Comparison of ENCODE assay signal across 8 cellular contexts in genomic region chr1:41955461-41956159, GRCh38. TPM values are rescaled to one million over a fixed set of nuclear protein-coding genes. Genes with fewer than 3 reads are reported as not detected.
DNase-seq lines count a peak whose midpoint lies in the region; ATAC-seq and TF ChIP-seq lines count a peak whose summit lies in the region.

No MANE protein-coding gene starts in this region.

- H3K9me3 ChIP-seq in HEK293 (ENCODE audit: control insufficient read depth, insufficient read depth, low read depth, low read length) = no peaks in the 10 kb centered on the region
- H3K9me3 ChIP-seq in esophagus muscularis mucosa = no peaks in the 10 kb centered on the region

- no peak overlapping the region for H3K4me3 ChIP-seq in GM12865 (ENCODE audit: low read depth, low read length)
- H3K4me3 ChIP-seq in HEK293 (ENCODE audit: low read depth, low read length) = no peak overlapping the region
- no peak overlapping the region for H3K4me3 ChIP-seq in esophagus muscularis mucosa

- 62% methylated on average over 9 of the region's 9 CpGs for WGBS in esophagus muscularis mucosa

- peaks cover 24% of the 10 kb centered on the region for H3K4me1 Mint-ChIP-seq in stimulated activated naive CD8-positive, alpha-beta T cell treated with anti-CD3 and anti-CD28 coated beads, Interleukin-15, amount 100 ng/mL, for 72 hours

- CTCF ChIA-PET in HEK293 (lab: Yijun Ruan, JAX) = no interaction called here

- POLR2A ChIA-PET in HEK293 (lab: Yijun Ruan, JAX) = interaction anchor here (0.7 to 1.9 kb wide), 3 partner anchors 36 to 39 kb away, joined by 3 to 7 read pairs (median 4); no protein-coding TSS in a partner anchor

- peak overlapping the region in 1 of 2 donors; percentile 0 for H3K4me3 Mint-ChIP-seq in stimulated activated naive CD8-positive, alpha-beta T cell treated with anti-CD3 and anti-CD28 coated beads, Interleukin-15, amount 100 ng/mL, for 72 hours

- no peaks in the 10 kb centered on the region for H3K27me3 ChIP-seq in esophagus muscularis mucosa

- no peak for TF ChIP-seq EP300 in esophagus muscularis mucosa (IDR thresholded peaks at IDR 0.05)

- H3K4me1 ChIP-seq in HEK293 (ENCODE audit: control insufficient read depth, insufficient read depth, low read length) (peaks cover 19% of the 10 kb centered on the region), esophagus muscularis mucosa (peaks cover 0 to 4% (median 0%) of the 10 kb centered on the region in 4 donors)

- peak; percentile 96 for ATAC-seq in stimulated activated naive CD8-positive, alpha-beta T cell treated with anti-CD3 and anti-CD28 coated beads, Interleukin-15, amount 100 ng/mL, for 72 hours

- H3K36me3 ChIP-seq in HEK293 (ENCODE audit: control insufficient read depth in 2 of 2, insufficient read depth in 1 of 2, low read length in 2 of 2) = no peaks in the 10 kb centered on the region
- no peaks in the 10 kb centered on the region for H3K36me3 ChIP-seq in esophagus muscularis mucosa

- intact Hi-C loops in esophagus muscularis mucosa (cut with DNase I) = no loop called here

- no peak for TF ChIP-seq CTCF in GM12865 (IDR thresholded peaks at IDR 0.05; ENCODE audit: insufficient read depth, low read depth, low read length, missing control alignments)
- TF ChIP-seq CTCF in HEK293 (tag by site-specific recombination; IDR thresholded peaks at IDR 0.05) = no peak
- no peak for TF ChIP-seq CTCF in esophagus muscularis mucosa (IDR thresholded peaks at IDR 0.05)

- H3K27ac ChIP-seq in HEK293 (ENCODE audit: extremely low read depth, low read depth, low read length) (peak overlapping the region; percentile 80), esophagus muscularis mucosa (replicated peaks in 1 of 4) (no peak overlapping the region)

- H3K27ac Mint-ChIP-seq in stimulated activated naive CD8-positive, alpha-beta T cell treated with anti-CD3 and anti-CD28 coated beads, Interleukin-15, amount 100 ng/mL, for 72 hours = no peak overlapping the region

- H3K9me3 Mint-ChIP-seq in stimulated activated naive CD8-positive, alpha-beta T cell treated with anti-CD3 and anti-CD28 coated beads, Interleukin-15, amount 100 ng/mL, for 72 hours = peaks cover 15 to 25% of the 10 kb centered on the region in 2 donors

- TF ChIP-seq POLR2A in esophagus muscularis mucosa (IDR thresholded peaks at IDR 0.05; ENCODE audit: low read depth) = no peak

- H3K27me3 Mint-ChIP-seq in stimulated activated naive CD8-positive, alpha-beta T cell treated with anti-CD3 and anti-CD28 coated beads, Interleukin-15, amount 100 ng/mL, for 72 hours = no peaks in the 10 kb centered on the region

- DNase-seq in GM12865 (ENCODE audit: low read depth) (peak; percentile 80), NCI-H2171 (lab: John Stamatoyannopoulos, UW) (peak; percentile 23), epidermal melanocyte (ENCODE audit: insufficient read length, low spot score) (peak; percentile 46), esophagus muscularis mucosa (ENCODE audit: extremely low spot score) (no peak), NCI-H345 (lab: John Stamatoyannopoulos, UW) (no peak)
- DNase-seq in stimulated activated naive CD8-positive, alpha-beta T cell treated with anti-CD3 and anti-CD28 coated beads, Interleukin-15, amount 100 ng/mL, for 72 hours = peak; percentile 13 to 51
- no peak for DNase-seq in NK-92 treated with Interleukin-12 subunit alpha and Interleukin-12 subunit beta, amount 100 ng/mL, for 24 hours (lab: John Stamatoyannopoulos, UW)

TF ChIP-seq in HEK293, 187 proteins besides CTCF, POLR2A, EP300 and RAD21 (continues in another document):
- TF ChIP-seq WT1 (tag by site-specific recombination; IDR thresholded peaks at IDR 0.05) (peak; percentile 63), INSM2 (tag by site-specific recombination; IDR thresholded peaks at IDR 0.05) (peak; percentile 74), ZNF274 (IDR thresholded peaks at IDR 0.05; ENCODE audit: low read length) (no peak), ZNF274 (tag by site-specific recombination; IDR thresholded peaks at IDR 0.05; ENCODE audit: borderline replicate concordance) (no peak), EGR2 (tag by site-specific recombination; IDR thresholded peaks at IDR 0.05; ENCODE audit: low read depth) (no peak), ZBTB1 (tag by site-specific recombination; IDR thresholded peaks at IDR 0.05) (no peak), SP2 (tag by site-specific recombination; IDR thresholded peaks at IDR 0.05) (peak; percentile 6; the same call in 1 of the 2 replicates), IKZF3 (tag by site-specific recombination; IDR thresholded peaks at IDR 0.05) (peak; percentile 36), ZNF837 (tag by site-specific recombination; IDR thresholded peaks at IDR 0.05) (no peak), ZNF645 (tag by site-specific recombination; IDR thresholded peaks at IDR 0.05) (no peak), ZNF624 (tag by site-specific recombination; IDR thresholded peaks at IDR 0.05) (no peak), KLF7 (tag by site-specific recombination; IDR thresholded peaks at IDR 0.05; ENCODE audit: borderline replicate concordance) (no peak), SCRT2 (tag by site-specific recombination; IDR thresholded peaks at IDR 0.05) (peak; percentile 74), TRIM28 (IDR thresholded peaks at IDR 0.05; ENCODE audit: borderline replicate concordance, low read length) (peak; percentile 79; the same call in 1 of the 2 replicates), KLF8 (tag by site-specific recombination; IDR thresholded peaks at IDR 0.05) (no peak), ZNF830 (tag by site-specific recombination; IDR thresholded peaks at IDR 0.05; ENCODE audit: low read depth) (no peak), SALL2 (tag by site-specific recombination; IDR thresholded peaks at IDR 0.05; ENCODE audit: borderline replicate concordance) (no peak), ZNF214 (tag by site-specific recombination; IDR thresholded peaks at IDR 0.05; ENCODE audit: borderline replicate concordance) (no peak), ZNF114 (tag by site-specific recombination; IDR thresholded peaks at IDR 0.05) (no peak), HOXD13 (CRISPR knock-in tag; IDR thresholded peaks at IDR 0.05; ENCODE audit: borderline replicate concordance) (0 out of 2 replicates have a peak, but pooled peaks have one; percentile 52), PRDM10 (tag by site-specific recombination; IDR thresholded peaks at IDR 0.05) (peak; percentile 86), ZNF211 (tag by site-specific recombination; IDR thresholded peaks at IDR 0.05; ENCODE audit: low read depth) (no peak), ZNF184 (tag by site-specific recombination; IDR thresholded peaks at IDR 0.05) (no peak; the same call in none of the 2 replicates), ZNF596 (tag by site-specific recombination; IDR thresholded peaks at IDR 0.05) (no peak), SETDB1 (IDR thresholded peaks at IDR 0.05; ENCODE audit: insufficient read length, low read length) (no peak)

RNA-seq across cellular contexts. Expression of gene HIVEP3, which starts 36.9 kb away (rescaled TPM):
- total RNA-seq in esophagus muscularis mucosa = 1 to 10 TPM; 1.4 to 3.0 (median 2.3) TPM

Comparison
In these comparisons a context has a peak if more than half of its experiments do, and no peak if none do; other contexts are left out.
1. DNase-seq: peak in GM12865 (single experiment), NCI-H2171 (single experiment), epidermal melanocyte (single experiment) and stimulated activated naive CD8-positive, alpha-beta T cell treated with anti-CD3 and anti-CD28 coated beads, Interleukin-15, amount 100 ng/mL, for 72 hours (2 of 2); none in esophagus muscularis mucosa (single experiment), NCI-H345 (single experiment) and NK-92 treated with Interleukin-12 subunit alpha and Interleukin-12 subunit beta, amount 100 ng/mL, for 24 hours (single experiment).